ENCODE assay signal across 8 cellular contexts in genomic region chr15:97959738-97960363, GRCh38. TPM values are rescaled to one million over a fixed set of nuclear protein-coding genes. Genes with fewer than 3 reads are reported as not detected.
DNase-seq lines count a peak whose midpoint lies in the region; ATAC-seq, FAIRE-seq and TF ChIP-seq lines count a peak whose summit lies in the region.

No MANE protein-coding gene starts in this region.

- H3K4me3 Mint-ChIP-seq in naive B cell, result peak overlapping the region; percentile 76 to 92 (median 88)

- peak overlapping the region in 1 of 2 donors; percentile 63 for H3K27ac ChIP-seq in coronary artery

- H3K9me3 Mint-ChIP-seq in naive B cell, result peaks cover 0 to 6% (median 0%) of the 10 kb centered on the region in 7 donors

- H3K27ac Mint-ChIP-seq in naive B cell, result peak overlapping the region; percentile 93 to 99 (median 98)

- POLR2A ChIA-PET in AG04449 (lab: Yijun Ruan, JAX), result interaction anchor here (0.6 kb wide), 1 partner anchor 31 kb away, joined by 3 read pairs; no protein-coding TSS in a partner anchor

- ATAC-seq in naive B cell (ENCODE audit: low read depth in 2 of 2), result no peak
- ATAC-seq in HG03521 (IDR thresholded peaks at IDR 0.05; ENCODE audit: unreplicated experiment), result no peak

- no peaks in the 10 kb centered on the region for H3K36me3 Mint-ChIP-seq in naive B cell

- H3K4me1 Mint-ChIP-seq in naive B cell, result peaks cover 22 to 28% (median 26%) of the 10 kb centered on the region in 3 donors

- CTCF ChIA-PET in AG04449 (lab: Yijun Ruan, JAX), result interaction anchor here (1.1 kb wide), 1 partner anchor 11 kb away, joined by 3 read pairs; no protein-coding TSS in a partner anchor

- DNase-seq in AG04449 (ENCODE audit: low read depth, low spot score) (no peak), LoVo (ENCODE audit: low spot score) (peak; percentile 34), coronary artery (ENCODE audit: low spot score) (no peak), naive B cell (no peak), NOMO-1 (lab: John Stamatoyannopoulos, UW; ENCODE audit: unreplicated experiment in 2 of 2) (no peak), GM19239 (ENCODE audit: insufficient read length, low spot score) (no peak), ureter (ENCODE audit: low spot score) (no peak)

- FAIRE-seq in GM19239 (lab: Jason Lieb, UNC), result no peak

- no peaks in the 10 kb centered on the region for H3K27me3 Mint-ChIP-seq in naive B cell

- no peak for TF ChIP-seq CTCF in AG04449 (IDR thresholded peaks at IDR 0.05; ENCODE audit: insufficient read depth, low read length, missing control alignments)
- TF ChIP-seq CTCF in coronary artery (IDR thresholded peaks at IDR 0.05), result no peak

- H3K4me3 ChIP-seq in AG04449 (ENCODE audit: low read depth, low read length), result peak overlapping the region; percentile 58
- H3K4me3 ChIP-seq in coronary artery, result peak overlapping the region; percentile 69

RNA-seq across cellular contexts. Expression of gene ARRDC4, which starts 0.7 kb away (rescaled TPM):
- polyA plus RNA-seq in naive B cell (ENCODE audit: low read depth in 6 of 6), result 10 to 100 TPM in 1 of 6 donors, 1 to 10 TPM in 5; 1.7 to 16.4 (median 4.3) TPM
- 13.6 TPM for total RNA-seq in ureter
